8 cellular contexts compared by ENCODE assay signal in the genomic region with DNA sequence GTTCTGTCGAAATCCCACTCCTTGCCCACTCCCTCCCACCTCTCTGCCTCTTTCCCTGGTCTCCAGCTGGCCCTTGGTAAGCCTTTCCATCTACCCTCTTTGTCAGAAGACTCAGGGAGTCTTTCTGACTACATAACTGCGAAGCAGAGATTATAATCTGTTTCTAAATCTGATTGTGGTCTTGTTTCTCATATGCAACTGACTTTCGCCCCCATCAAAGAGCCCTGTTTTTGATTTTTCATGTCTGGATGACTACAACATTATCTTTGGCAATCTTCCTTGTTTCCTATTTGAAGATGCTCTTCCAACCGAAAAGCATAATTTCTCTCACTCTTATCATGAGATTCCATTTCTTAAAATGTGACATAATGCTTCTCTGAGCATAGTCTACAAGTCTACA.
"Had no signal": no experiment of that assay in that cellular context is flagged by ENCODE, and none has a peak within 500 bp of the region (broad histone marks: within the 10 kb centered on the region; RNA-seq: fewer than 3 reads in every experiment).

No MANE protein-coding gene starts in this region.

- H3K36me3 Mint-ChIP-seq: naive thymus-derived CD8-positive, alpha-beta T cell had no signal

- H3K27ac ChIP-seq: cardiac muscle cell, skin epidermis, tibial artery, WERI-Rb-1 had no signal

- H3K36me3 ChIP-seq: cardiac muscle cell, tibial artery, uterus, WERI-Rb-1 had no signal

- H3K27ac Mint-ChIP-seq: activated T-helper 2 cell treated with anti-CD3 and anti-CD28 coated beads, Interferon-gamma antibody, Interleukin-2, Interleukin-4, amounts not matched to agents 10 μg/mL and 5 μg/mL and 100 μg/mL, durations not matched to agents 14 hours and 24 hours and 36 hours; naive thymus-derived CD8-positive, alpha-beta T cell had no signal

- H3K27me3 ChIP-seq: cardiac muscle cell, tibial artery, uterus had no signal

- H3K9me3 ChIP-seq: mucosa of descending colon, tibial artery, uterus had no signal

- H3K9me3 Mint-ChIP-seq: activated T-helper 2 cell treated with anti-CD3 and anti-CD28 coated beads, Interferon-gamma antibody, Interleukin-2, Interleukin-4, amounts not matched to agents 10 μg/mL and 5 μg/mL and 100 μg/mL, durations not matched to agents 14 hours and 24 hours and 36 hours; naive thymus-derived CD8-positive, alpha-beta T cell had no signal

- H3K4me3 Mint-ChIP-seq: naive thymus-derived CD8-positive, alpha-beta T cell had no signal

- H3K4me3 ChIP-seq: cardiac muscle cell, mucosa of descending colon, skin epidermis, tibial artery, uterus had no signal
